In the genomic region with DNA sequence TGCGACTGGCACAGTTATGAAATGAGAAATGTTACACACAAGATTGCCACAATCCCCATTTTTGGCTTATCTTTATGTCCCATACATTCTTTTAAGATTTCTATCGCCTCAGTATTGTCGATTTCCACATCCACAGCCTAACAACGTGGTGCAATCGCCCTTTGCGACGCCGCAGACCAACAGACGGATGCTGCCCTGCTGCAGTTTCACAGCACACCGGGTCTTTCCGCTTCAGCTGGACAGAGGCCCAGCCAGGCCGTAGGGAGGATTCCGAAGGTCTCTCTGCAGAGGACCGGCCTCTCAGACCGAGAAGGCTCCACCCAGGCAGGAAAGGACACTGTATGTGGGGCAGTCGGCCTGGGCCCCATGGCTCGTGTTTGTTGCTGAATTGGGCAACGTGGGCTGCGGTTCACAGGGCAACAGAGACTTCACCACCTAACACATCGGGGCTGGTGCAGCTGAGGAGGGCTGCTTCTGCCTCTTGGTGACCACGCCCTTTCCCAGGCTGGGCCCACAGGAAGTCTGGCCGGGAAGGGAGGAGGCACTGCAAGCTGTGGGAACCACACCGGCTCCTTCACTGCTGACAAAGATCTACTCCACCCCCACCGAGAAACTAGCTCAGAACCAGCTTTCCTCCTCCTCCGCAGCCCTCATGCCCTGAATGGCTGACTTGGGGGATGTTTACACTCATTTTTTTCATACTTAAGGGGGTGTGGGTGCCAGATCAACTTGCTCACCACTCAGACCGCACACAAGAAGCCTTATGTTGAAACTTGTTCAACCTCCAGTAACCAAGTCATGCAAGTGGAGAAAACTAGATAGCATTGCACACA, we compare ENCODE assay signal across 8 cellular contexts. TPM values are rescaled to one million over a fixed set of nuclear protein-coding genes. Genes with fewer than 3 reads are reported as not detected.
DNase-seq lines count a peak whose midpoint lies in the region; ATAC-seq and TF ChIP-seq lines count a peak whose summit lies in the region.

No MANE protein-coding gene starts in this region.

- peak; percentile 78 for ATAC-seq in HG02981 (IDR thresholded peaks at IDR 0.05; ENCODE audit: unreplicated experiment)

- no peak for TF ChIP-seq CTCF in endothelial cell (IDR thresholded peaks at IDR 0.05; ENCODE audit: unreplicated experiment)
- no peak for TF ChIP-seq CTCF in mesothelial cell of epicardium (IDR thresholded peaks at IDR 0.05; ENCODE audit: unreplicated experiment)

- H3K27me3 Mint-ChIP-seq in endothelial cell (ENCODE audit: unreplicated experiment) = peaks cover 2% of the 10 kb centered on the region
- no peaks in the 10 kb centered on the region for H3K27me3 Mint-ChIP-seq in mesothelial cell of epicardium (ENCODE audit: low read depth)

- H3K36me3 Mint-ChIP-seq in endothelial cell (ENCODE audit: low read depth, unreplicated experiment) = no peaks in the 10 kb centered on the region
- no peaks in the 10 kb centered on the region for H3K36me3 Mint-ChIP-seq in mesothelial cell of epicardium

- peak overlapping the region; percentile 81 for H3K27ac Mint-ChIP-seq in endothelial cell (ENCODE audit: unreplicated experiment)
- H3K27ac Mint-ChIP-seq in mesothelial cell of epicardium = peak overlapping the region; percentile 80

- H3K4me1 Mint-ChIP-seq in endothelial cell (ENCODE audit: unreplicated experiment) (peaks cover 39% of the 10 kb centered on the region), mesothelial cell of epicardium (peaks cover 27% of the 10 kb centered on the region)

- H3K4me3 Mint-ChIP-seq in endothelial cell (ENCODE audit: unreplicated experiment) (peak overlapping the region; percentile 82), mesothelial cell of epicardium (peak overlapping the region; percentile 28)

- DNase-seq in NCI-H2107 treated with DMSO at 0.1 percent for 48 hours (lab: John Stamatoyannopoulos, UW; ENCODE audit: unreplicated experiment) (peak; percentile 44), NCI-H2107 (lab: John Stamatoyannopoulos, UW) (no peak), endothelial cell (ENCODE audit: low spot score) (peak; percentile 64), mesothelial cell of epicardium (ENCODE audit: low spot score in 2 of 2, unreplicated experiment in 2 of 2) (peak in 1 of 2 experiments; percentile 61)
- peak; percentile 95 for DNase-seq in NK-92 treated with Interleukin-12 subunit alpha and Interleukin-12 subunit beta, amount 100 ng/mL, for 24 hours (lab: John Stamatoyannopoulos, UW)
- peak; percentile 64 to 83 (median 66) for DNase-seq in activated CD8-positive, alpha-beta memory T cell treated with anti-CD3 and anti-CD28 coated beads for 48 hours (ENCODE audit: low read depth in 2 of 3, low spot score in 2 of 3)
- peak; percentile 45 for DNase-seq in stimulated activated CD8-positive, alpha-beta memory T cell treated with anti-CD3 and anti-CD28 coated beads, Interleukin-15, amount 100 ng/mL, for 24 hours (ENCODE audit: low read depth)

- H3K9me3 Mint-ChIP-seq in endothelial cell (ENCODE audit: unreplicated experiment) (no peaks in the 10 kb centered on the region), mesothelial cell of epicardium (no peaks in the 10 kb centered on the region)

RNA-seq across cellular contexts. Expression of a gene that starts 32.9 kb away (rescaled TPM):
- 18.1 TPM for total RNA-seq in endothelial cell (ENCODE audit: unreplicated experiment)
- 20.9 to 26.4 TPM (median 21.4 TPM) in 3 replicates for total RNA-seq in mesothelial cell of epicardium
